ENCODE assay signal across 2 cellular contexts in genomic region chr3:4967683-4968082, GRCh38.
TF ChIP-seq lines count a peak whose summit lies in the region.
"Not testable (repeated sequence)": the region's sequence is repeated elsewhere in the genome, so short reads cannot be mapped to it uniquely, and the experiment has no call there.

No MANE protein-coding gene starts in this region.

TF ChIP-seq in K562, 482 proteins besides CTCF, POLR2A, EP300 and RAD21:
- TF ChIP-seq ZNF507 (tag; conservative IDR thresholded peaks at IDR 0.05): peak; percentile 82
TF ChIP-seq in K562: peak in this region for 1; not testable (repeated sequence) for 481.

TF ChIP-seq in HepG2, 621 proteins besides CTCF, POLR2A, EP300 and RAD21:
- peak; percentile 53 for TF ChIP-seq ATF7 (IDR thresholded peaks at IDR 0.05)
- not testable (repeated sequence) for TF ChIP-seq ATF7 (CRISPR knock-in tag; IDR thresholded peaks at IDR 0.05)
